ENCODE assay signal across 8 cellular contexts in the genomic region with DNA sequence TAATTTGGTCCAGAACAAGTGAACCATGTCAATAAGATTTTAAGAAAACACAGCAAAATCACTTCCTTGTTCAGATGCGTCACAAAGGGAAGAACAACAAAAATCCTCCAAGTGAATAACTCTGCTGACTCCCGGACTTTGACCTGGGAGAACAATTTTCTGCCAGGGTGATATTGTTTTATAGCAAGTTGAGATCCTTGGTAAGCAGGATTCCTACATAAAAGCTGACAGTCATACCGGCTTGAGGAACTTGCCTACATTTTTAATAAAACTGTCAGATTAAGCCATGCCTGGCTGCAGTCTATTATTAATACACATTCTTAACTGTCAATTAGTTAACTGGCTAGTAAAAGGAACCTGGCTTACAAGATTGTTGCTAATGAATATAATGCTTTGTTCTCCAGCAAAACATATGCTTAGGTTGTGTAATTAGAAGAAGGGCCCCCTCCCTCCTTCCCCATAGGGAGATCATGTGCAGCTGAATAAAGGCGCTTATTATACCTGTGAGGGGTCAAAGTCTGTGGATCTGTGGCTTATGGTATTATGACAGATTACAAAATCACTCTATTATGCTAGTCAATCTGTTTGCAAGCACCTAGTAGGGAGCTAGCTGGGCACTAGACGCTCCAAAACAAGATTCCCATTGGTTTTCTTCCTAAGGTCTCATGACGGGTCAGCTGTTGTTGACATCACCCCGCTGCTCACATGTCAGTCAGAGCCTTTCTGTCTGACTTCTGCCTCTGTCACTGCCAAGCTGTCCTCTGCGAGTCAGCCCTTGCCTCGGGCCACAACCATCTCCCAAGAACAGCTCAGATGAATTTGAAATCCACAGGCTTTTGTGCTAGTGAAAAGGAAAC. TPM values are rescaled to one million over a fixed set of nuclear protein-coding genes. Genes with fewer than 3 reads are reported as not detected.
A peak's percentile ranks its signal among the peaks of the same experiment; 100 is the strongest.
DNase-seq lines count a peak whose midpoint lies in the region; ATAC-seq and TF ChIP-seq lines count a peak whose summit lies in the region.

No MANE protein-coding gene starts in this region.

- DNase-seq in NCI-H1436 (lab: John Stamatoyannopoulos, UW), result peak; percentile 62
- DNase-seq in NCI-H1436 treated with DMSO at 0.1 percent for 48 hours (lab: John Stamatoyannopoulos, UW), result no peak
- peak in 1 of 2 donors; percentile 12 for DNase-seq in thyroid gland
- DNase-seq in GOT3 (lab: John Stamatoyannopoulos, UW), result no peak
- DNase-seq in NCI-H1694 treated with DMSO at 0.1 percent for 48 hours (lab: John Stamatoyannopoulos, UW), result no peak

- H3K4me1 ChIP-seq in thyroid gland, result peaks cover 4 to 12% of the 10 kb centered on the region in 2 donors

- peaks cover 0 to 10% (median 2%) of the 10 kb centered on the region in 5 experiments for H3K9me3 Mint-ChIP-seq in brain

- no peak for TF ChIP-seq POLR2A in thyroid gland (IDR thresholded peaks at IDR 0.05)

- H3K27me3 Mint-ChIP-seq in brain, result peaks cover 7% of the 10 kb centered on the region

- ATAC-seq in GM18873 (IDR thresholded peaks at IDR 0.05; ENCODE audit: low FRiP score, unreplicated experiment), result no peak

- no peaks in the 10 kb centered on the region for H3K9me3 ChIP-seq in thyroid gland

- H3K4me1 Mint-ChIP-seq in brain, result peaks cover 31% of the 10 kb centered on the region

- H3K4me3 ChIP-seq in thyroid gland (replicated peaks in 1 of 3), result no peak overlapping the region

- WGBS in thyroid gland, 2 donors, result 50 to 57% methylated on average over 9 of the region's 9 CpGs

- peak overlapping the region; percentile 11 to 73 (median 52) for H3K4me3 Mint-ChIP-seq in brain

- no peaks in the 10 kb centered on the region for H3K36me3 ChIP-seq in thyroid gland

- H3K27me3 ChIP-seq in layer of hippocampus (ENCODE audit: control insufficient read depth, insufficient read depth, low read length) (no peaks in the 10 kb centered on the region), thyroid gland (no peaks in the 10 kb centered on the region)

- intact Hi-C loops in thyroid gland (cut with DNase I), result no loop called here

- peak overlapping the region; percentile 39 to 97 (median 71) for H3K27ac Mint-ChIP-seq in brain

- H3K27ac ChIP-seq in layer of hippocampus (ENCODE audit: low read depth, low read length), result peak overlapping the region; percentile 91
- H3K27ac ChIP-seq in thyroid gland, result peak overlapping the region; percentile 5 to 76 (median 60)

- no peaks in the 10 kb centered on the region for H3K36me3 Mint-ChIP-seq in brain

- TF ChIP-seq CTCF in brain (conservative IDR thresholded peaks at IDR 0.05), result no peak
- TF ChIP-seq CTCF in thyroid gland (IDR thresholded peaks at IDR 0.05), result no peak

RNA-seq across cellular contexts. Expression of gene SEC63, which starts 44.6 kb away (rescaled TPM):
- 31.3 TPM for polyA plus RNA-seq in brain (ENCODE audit: insufficient read depth, low read depth, low replicate concordance)
- total RNA-seq in thyroid gland, result 10 to 100 TPM; 47.1 to 95.5 (median 68.3) TPM
